In the genomic region with DNA sequence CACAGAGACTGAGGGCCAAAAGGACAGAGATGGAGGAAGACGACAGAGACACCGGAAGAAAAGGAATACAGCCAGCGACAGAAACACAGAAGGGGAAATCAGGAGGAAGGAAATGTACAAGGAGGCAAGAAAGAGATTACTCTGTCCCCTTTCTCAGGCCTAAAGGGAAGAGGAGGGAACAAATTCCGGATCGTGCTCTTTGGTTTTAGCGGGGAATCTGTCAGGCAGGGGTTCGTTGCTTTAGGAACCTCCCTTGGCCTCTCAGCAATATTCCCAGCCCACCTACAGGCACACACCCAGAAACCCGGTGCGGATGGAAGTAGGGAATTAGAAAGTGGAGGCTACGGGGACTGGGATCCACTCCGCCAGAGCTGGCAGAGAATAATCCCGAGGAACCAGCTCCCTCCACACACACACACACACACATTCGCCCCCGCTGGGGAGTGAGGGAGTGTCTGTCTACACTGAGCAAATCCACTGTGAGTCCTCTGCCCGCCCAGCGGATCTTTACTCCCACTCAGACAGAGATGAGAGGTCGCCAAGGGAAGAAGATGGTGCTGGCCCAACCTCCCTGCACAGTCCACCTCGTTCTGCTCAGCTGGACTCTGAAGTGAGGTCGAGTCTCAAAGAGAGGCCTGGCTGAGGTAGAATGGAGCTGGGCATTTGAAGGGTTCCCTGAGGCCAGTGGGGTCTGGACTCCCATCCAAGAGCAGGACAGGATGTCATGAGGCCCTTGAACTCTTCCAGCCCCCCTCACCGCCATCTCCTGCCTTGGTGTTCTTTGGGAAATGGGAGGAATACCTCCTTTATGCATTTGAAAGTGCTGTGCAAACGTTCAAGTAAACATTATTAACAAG, we compare ENCODE assay signal across 12 cellular contexts. TPM values are rescaled to one million over a fixed set of nuclear protein-coding genes. Genes with fewer than 3 reads are reported as not detected.
A peak's percentile ranks its signal among the peaks of the same experiment; 100 is the strongest.
DNase-seq lines count a peak whose midpoint lies in the region; ATAC-seq and TF ChIP-seq lines count a peak whose summit lies in the region.
"Had no signal": no experiment of that assay in that cellular context is flagged by ENCODE, and none has a peak within 500 bp of the region (broad histone marks: within the 10 kb centered on the region; RNA-seq: fewer than 3 reads in every experiment).

No MANE protein-coding gene starts in this region.

- TF ChIP-seq POLR2A in right lobe of liver (IDR thresholded peaks at IDR 0.05), result no peak
- no peak for TF ChIP-seq POLR2A in suprapubic skin (IDR thresholded peaks at IDR 0.05)

- peak overlapping the region; percentile 39 for H3K4me3 Mint-ChIP-seq in activated naive CD4-positive, alpha-beta T cell treated with anti-CD3 and anti-CD28 coated beads, Interleukin-2, amount 10 ng/mL, durations not matched to agents 7 days and 5 days
- H3K4me3 Mint-ChIP-seq in activated T-helper 17 cell treated with anti-CD3 and anti-CD28 coated beads, Interleukin-2, amount 50 U/mL, for 72 hours, result peak overlapping the region; percentile 45

- no peaks in the 10 kb centered on the region for H3K9me3 ChIP-seq in right lobe of liver
- no peaks in the 10 kb centered on the region for H3K9me3 ChIP-seq in suprapubic skin

- CTCF ChIA-PET in activated naive CD4-positive, alpha-beta T cell treated with anti-CD3 and anti-CD28 coated beads, Interleukin-2, amount 10 ng/mL, durations not matched to agents 7 days and 5 days (lab: Charles Lee), result interaction anchor here (1.2 to 1.6 kb wide), 2 partner anchors 33 to 37 kb away, joined by 3 to 6 read pairs; no protein-coding TSS in a partner anchor

- H3K4me3 ChIP-seq in right lobe of liver, result no peak overlapping the region
- H3K4me3 ChIP-seq in suprapubic skin, result peak overlapping the region; percentile 42

- TF ChIP-seq CTCF in right lobe of liver (IDR thresholded peaks at IDR 0.05) (no peak), suprapubic skin (IDR thresholded peaks at IDR 0.05) (no peak)

- H3K27me3 ChIP-seq in right lobe of liver (peaks cover 9 to 37% of the 10 kb centered on the region in 2 donors), suprapubic skin (peaks cover 100% of the 10 kb centered on the region)

- peaks cover 59% of the 10 kb centered on the region for H3K27me3 Mint-ChIP-seq in activated naive CD4-positive, alpha-beta T cell treated with anti-CD3 and anti-CD28 coated beads, Interleukin-2, amount 10 ng/mL, durations not matched to agents 7 days and 5 days
- H3K27me3 Mint-ChIP-seq in activated T-helper 17 cell treated with anti-CD3 and anti-CD28 coated beads, Interleukin-2, amount 50 U/mL, for 72 hours, result peaks cover 48% of the 10 kb centered on the region

- H3K4me1 ChIP-seq in right lobe of liver (peaks cover 0 to 7% (median 2%) of the 10 kb centered on the region in 4 donors), suprapubic skin (peaks cover 38% of the 10 kb centered on the region)

- TF ChIP-seq EP300 in suprapubic skin (IDR thresholded peaks at IDR 0.05), result no peak

- intact Hi-C loops in right lobe of liver (cut with DNase I), result no loop called here

- WGBS in right lobe of liver (ENCODE audit: insufficient coverage, low coverage, low lambda C conversion rate, missing lambda C conversion rate), result 17% methylated on average over 13 of the region's 21 CpGs
- 27% methylated on average over 21 of the region's 21 CpGs for WGBS in suprapubic skin

- no peaks in the 10 kb centered on the region for H3K9me3 Mint-ChIP-seq in activated naive CD4-positive, alpha-beta T cell treated with anti-CD3 and anti-CD28 coated beads, Interleukin-2, amount 10 ng/mL, durations not matched to agents 7 days and 5 days
- H3K9me3 Mint-ChIP-seq in activated T-helper 17 cell treated with anti-CD3 and anti-CD28 coated beads, Interleukin-2, amount 50 U/mL, for 72 hours, result no peaks in the 10 kb centered on the region

- DNase-seq in activated naive CD4-positive, alpha-beta T cell treated with anti-CD3 and anti-CD28 coated beads, Interleukin-2, amount 10 ng/mL, durations not matched to agents 7 days and 5 days, result no peak
- no peak for DNase-seq in activated naive CD4-positive, alpha-beta T cell treated with anti-CD3 and anti-CD28 coated beads, Interleukin-2, amount 50 U/mL, for 16 hours
- DNase-seq in right lobe of liver, result peak in 1 of 3 donors; percentile 40
- DNase-seq in suprapubic skin (ENCODE audit: low spot score in 2 of 2), result no peak
- no peak for DNase-seq in COR-L47 (lab: John Stamatoyannopoulos, UW)
- no peak for DNase-seq in stimulated activated CD4-positive, alpha-beta T cell treated with anti-CD3 and anti-CD28 coated beads, Interleukin-4, amount 100 ng/mL, for 24 hours
- DNase-seq: activated T-cell treated with anti-CD3 and anti-CD28 coated beads, Interleukin-2, amount 50 U/mL, for 48 hours; NCI-H774; posterior cingulate gyrus; T-helper 1 cell had no signal

- H3K27ac ChIP-seq in right lobe of liver (peak overlapping the region in 1 of 3 donors; percentile 54), suprapubic skin (no peak overlapping the region)

- no peak for ATAC-seq in activated T-helper 17 cell treated with anti-CD3 and anti-CD28 coated beads, Interleukin-2, amount 50 U/mL, for 72 hours (replicated peaks)
- ATAC-seq in right lobe of liver (peak; percentile 6 to 26 (median 11)), GM18858 (IDR thresholded peaks at IDR 0.05; ENCODE audit: unreplicated experiment) (no peak)

- peaks cover 2% of the 10 kb centered on the region for H3K36me3 Mint-ChIP-seq in activated naive CD4-positive, alpha-beta T cell treated with anti-CD3 and anti-CD28 coated beads, Interleukin-2, amount 10 ng/mL, durations not matched to agents 7 days and 5 days
- H3K36me3 Mint-ChIP-seq in activated T-helper 17 cell treated with anti-CD3 and anti-CD28 coated beads, Interleukin-2, amount 50 U/mL, for 72 hours (ENCODE audit: low read depth), result peaks cover 3% of the 10 kb centered on the region

- H3K4me1 Mint-ChIP-seq in activated naive CD4-positive, alpha-beta T cell treated with anti-CD3 and anti-CD28 coated beads, Interleukin-2, amount 10 ng/mL, durations not matched to agents 7 days and 5 days, result peaks cover 16% of the 10 kb centered on the region
- H3K4me1 Mint-ChIP-seq in activated T-helper 17 cell treated with anti-CD3 and anti-CD28 coated beads, Interleukin-2, amount 50 U/mL, for 72 hours, result peaks cover 2% of the 10 kb centered on the region

- no peak overlapping the region for H3K27ac Mint-ChIP-seq in activated naive CD4-positive, alpha-beta T cell treated with anti-CD3 and anti-CD28 coated beads, Interleukin-2, amount 10 ng/mL, durations not matched to agents 7 days and 5 days
- H3K27ac Mint-ChIP-seq in activated T-helper 17 cell treated with anti-CD3 and anti-CD28 coated beads, Interleukin-2, amount 50 U/mL, for 72 hours, result no peak overlapping the region

- H3K36me3 ChIP-seq in right lobe of liver, result no peaks in the 10 kb centered on the region
- H3K36me3 ChIP-seq in suprapubic skin, result no peaks in the 10 kb centered on the region

RNA-seq across cellular contexts. Expression of a gene that starts 5.7 kb away (rescaled TPM):
- not detected for total RNA-seq in activated T-helper 17 cell treated with anti-CD3 and anti-CD28 coated beads, Interleukin-2, amount 50 U/mL, for 72 hours
- 1 to 10 TPM in 4 of 6 experiments, under 1 TPM in 2; 0.43 to 4.5 (median 1.8) TPM for total RNA-seq in right lobe of liver
- 1 to 10 TPM in 2 of 4 donors, under 1 TPM in 2; 0.34 to 1.7 (median 1.2) TPM for total RNA-seq in suprapubic skin

RNA-seq across cellular contexts. Expression of a gene that starts 36.5 kb away (rescaled TPM):
- not detected for total RNA-seq in activated T-helper 17 cell treated with anti-CD3 and anti-CD28 coated beads, Interleukin-2, amount 50 U/mL, for 72 hours
- 10 to 100 TPM in 2 of 6 experiments, 1 to 10 TPM in 2, under 1 TPM in 2; 0.24 to 44.3 (median 5.4) TPM for total RNA-seq in right lobe of liver
- total RNA-seq in suprapubic skin, result 100 to 1,000 TPM in 3 of 4 donors, 10 to 100 TPM in 1; 36.8 to 201 (median 153) TPM

Comparison
In these comparisons a context has a peak if more than half of its experiments do, and no peak if none do; other contexts are left out.
1. ATAC-seq: peak in right lobe of liver (4 of 4); none in activated T-helper 17 cell treated with anti-CD3 and anti-CD28 coated beads, Interleukin-2, amount 50 U/mL, for 72 hours (single experiment) and GM18858 (single experiment).